ENCODE assay signal across 8 cellular contexts in genomic region chr3:166447513-166447912, GRCh38.
"Had no signal": no experiment of that assay in that cellular context is flagged by ENCODE, and none has a peak within 500 bp of the region (broad histone marks: within the 10 kb centered on the region; RNA-seq: fewer than 3 reads in every experiment).

No MANE protein-coding gene starts in this region.

- H3K4me3 ChIP-seq: GM23248, HAP-1, K562 had no signal

- H3K27ac ChIP-seq: GM23248 had no signal

- DNase-seq: GM23248, GOT3, H7, HFFc6 had no signal

- FAIRE-seq: HTR-8/SVneo, K562 had no signal

- ATAC-seq: HCT116, K562 had no signal

- H3K9me3 ChIP-seq: HAP-1 had no signal

- H3K4me1 ChIP-seq: HAP-1 had no signal

- H2AFZ ChIP-seq: GM23248 had no signal

- H3K36me3 ChIP-seq: HAP-1 had no signal

- H3K9ac ChIP-seq: GM23248 had no signal
